In the genomic region with DNA sequence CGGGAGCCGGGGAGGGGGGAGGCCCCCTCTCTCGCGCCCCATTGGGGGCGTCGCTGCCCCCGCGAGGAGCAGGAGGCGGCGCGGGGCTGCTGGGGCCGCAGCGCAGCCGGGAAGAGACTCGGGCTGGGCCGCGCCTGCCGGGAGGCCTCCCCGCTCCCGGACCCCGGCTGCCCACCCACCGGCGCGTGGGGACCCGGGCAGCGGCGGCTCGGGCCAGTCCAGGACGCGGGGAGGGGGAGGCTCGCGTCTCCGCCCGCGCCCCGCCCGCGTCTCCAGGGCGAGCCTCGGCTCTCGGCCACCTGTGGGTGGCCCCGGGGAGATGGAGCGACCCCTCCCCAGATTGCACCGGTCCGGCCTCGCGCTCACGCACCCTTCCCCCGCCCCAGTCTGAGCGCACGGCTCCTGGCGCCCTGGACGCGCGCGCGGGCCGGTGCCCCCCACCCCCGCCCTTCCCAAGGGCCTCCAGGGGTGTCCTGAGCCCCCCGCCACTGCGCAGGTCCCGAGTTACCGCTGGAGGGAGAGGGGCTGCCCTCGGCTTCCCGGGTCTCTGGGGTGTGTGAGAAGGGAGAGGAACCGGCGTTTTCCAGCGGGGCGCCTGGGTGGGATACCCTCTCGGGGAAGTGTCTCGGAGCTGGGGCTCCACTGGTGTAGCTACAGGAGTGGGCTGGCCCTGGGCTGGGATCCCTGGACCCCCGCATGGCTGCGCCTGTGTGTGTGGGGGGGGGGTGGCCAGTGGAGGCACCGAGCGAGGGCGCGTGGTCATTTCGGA, we compare ENCODE assay signal across 9 cellular contexts. TPM values are rescaled to one million over a fixed set of nuclear protein-coding genes. Genes with fewer than 3 reads are reported as not detected.
DNase-seq lines count a peak whose midpoint lies in the region; ATAC-seq and TF ChIP-seq lines count a peak whose summit lies in the region.
"Had no signal": no experiment of that assay in that cellular context is flagged by ENCODE, and none has a peak within 500 bp of the region (broad histone marks: within the 10 kb centered on the region; RNA-seq: fewer than 3 reads in every experiment).

No MANE protein-coding gene starts in this region.

- intact Hi-C loops in sigmoid colon (cut with DNase I) (loop anchor here (2.0 kb wide), 2 partner anchors 29 to 47 kb away; a partner anchor contains a TSS), natural killer cell (cut with micrococcal nuclease) (no loop called here)

- TF ChIP-seq CTCF in GM23338 (conservative IDR thresholded peaks at IDR 0.05; ENCODE audit: low read depth in 2 of 2) (no peak), astrocyte of the spinal cord (IDR thresholded peaks at IDR 0.05; ENCODE audit: low read depth, low read length) (no peak), sigmoid colon (IDR thresholded peaks at IDR 0.05) (no peak), natural killer cell (IDR thresholded peaks at IDR 0.05) (no peak)

- H3K36me3 Mint-ChIP-seq in GM23338 (ENCODE audit: low read depth) (peaks cover 4% of the 10 kb centered on the region; the same call in 1 of the 3 replicates), natural killer cell (no peaks in the 10 kb centered on the region)
- no peaks in the 10 kb centered on the region for H3K36me3 Mint-ChIP-seq in activated T-cell treated with anti-CD3 and anti-CD28 coated beads, Interleukin-2, amount 50 U/mL, for 24 hours (ENCODE audit: low read depth)

- WGBS in sigmoid colon, 2 donors = 5% methylated on average over 78 of the region's 78 CpGs

- H3K27me3 ChIP-seq in GM23338 (ENCODE audit: insufficient read depth) = peaks cover 10% of the 10 kb centered on the region
- peaks cover 0 to 3% (median 0%) of the 10 kb centered on the region in 3 donors for H3K27me3 ChIP-seq in sigmoid colon

- H3K4me1 Mint-ChIP-seq in GM23338 (peaks cover 13% of the 10 kb centered on the region), natural killer cell (no peaks in the 10 kb centered on the region)
- H3K4me1 Mint-ChIP-seq in activated T-cell treated with anti-CD3 and anti-CD28 coated beads, Interleukin-2, amount 50 U/mL, for 24 hours (ENCODE audit: low read depth) = peaks cover under 1% of the 10 kb centered on the region

- H3K9me2 ChIP-seq in GM23338 (ENCODE audit: insufficient read depth) = no peaks in the 10 kb centered on the region

- peak overlapping the region; percentile 69 for H3K4me3 ChIP-seq in GM23338
- H3K4me3 ChIP-seq in astrocyte of the spinal cord (ENCODE audit: low read depth, low read length) = peak overlapping the region; percentile 52
- peak overlapping the region; percentile 45 for H3K4me3 ChIP-seq in iPS-11a (ENCODE audit: low read depth, low read length)
- H3K4me3 ChIP-seq in sigmoid colon = peak overlapping the region; percentile 68 to 95 (median 84)

- no peaks in the 10 kb centered on the region for H3K79me2 ChIP-seq in GM23338 (replicated peaks; ENCODE audit: insufficient read depth)

- no peak for TF ChIP-seq POLR2A in sigmoid colon (IDR thresholded peaks at IDR 0.05)

- 0 out of 2 replicates have a peak, but pooled peaks cover 16% of the 10 kb centered on the region for H3F3A ChIP-seq in GM23338 (replicated peaks; ENCODE audit: low read depth)

- DNase-seq in GM23338 (ENCODE audit: low spot score) = peak; percentile 49
- no peak for DNase-seq in astrocyte of the spinal cord (ENCODE audit: low read depth, low spot score)
- DNase-seq in sigmoid colon = no peak
- DNase-seq in NCI-H446 treated with DMSO at 0.1 percent for 48 hours (lab: John Stamatoyannopoulos, UW) = no peak
- DNase-seq in activated T-cell treated with anti-CD3 and anti-CD28 coated beads, Interleukin-2, amount 50 U/mL, for 24 hours = no peak
- DNase-seq in natural killer cell = no peak

- no peaks in the 10 kb centered on the region for H3K9me3 ChIP-seq in sigmoid colon

- peak overlapping the region; percentile 90 for H3K4me2 ChIP-seq in GM23338

- ATAC-seq in GM23338 (peak; percentile 57), natural killer cell (no peak), GM18520 (IDR thresholded peaks at IDR 0.05; ENCODE audit: unreplicated experiment) (no peak)

- H3K4me3 Mint-ChIP-seq in GM23338 = peak overlapping the region; percentile 65
- H3K4me3 Mint-ChIP-seq in activated T-cell treated with anti-CD3 and anti-CD28 coated beads, Interleukin-2, amount 50 U/mL, for 24 hours = no peak overlapping the region
- no peak overlapping the region for H3K4me3 Mint-ChIP-seq in natural killer cell

- H4K20me1 ChIP-seq in GM23338 (replicated peaks; ENCODE audit: insufficient read depth) = 0 out of 2 replicates have a peak, but pooled peaks cover 6% of the 10 kb centered on the region

- in situ Hi-C loops in astrocyte of the spinal cord (cut with HindIII; ENCODE audit: low sequenced_read_pairs) = no loop called here

- no peak overlapping the region for H3K27ac ChIP-seq in GM23338 (ENCODE audit: low read depth)
- H3K27ac ChIP-seq in sigmoid colon = peak overlapping the region; percentile 80 to 82 (median 82)

- H3K36me3 ChIP-seq in GM23338 (ENCODE audit: insufficient read depth) = no peaks in the 10 kb centered on the region
- no peaks in the 10 kb centered on the region for H3K36me3 ChIP-seq in sigmoid colon

- no peak for TF ChIP-seq EP300 in sigmoid colon (IDR thresholded peaks at IDR 0.05)

- H3K27ac Mint-ChIP-seq in GM23338 = no peak overlapping the region
- H3K27ac Mint-ChIP-seq in activated T-cell treated with anti-CD3 and anti-CD28 coated beads, Interleukin-2, amount 50 U/mL, for 24 hours = no peak overlapping the region
- no peak overlapping the region for H3K27ac Mint-ChIP-seq in natural killer cell

- H3K27me3 Mint-ChIP-seq in GM23338 (ENCODE audit: insufficient read depth, low read depth, poor library complexity) (peaks cover 13% of the 10 kb centered on the region), natural killer cell (ENCODE audit: low read depth in 2 of 2) (peaks cover 9 to 12% of the 10 kb centered on the region in 2 donors)
- peaks cover 48% of the 10 kb centered on the region for H3K27me3 Mint-ChIP-seq in activated T-cell treated with anti-CD3 and anti-CD28 coated beads, Interleukin-2, amount 50 U/mL, for 24 hours

- H3K4me1 ChIP-seq in GM23338 (ENCODE audit: insufficient read depth) (peaks cover 10% of the 10 kb centered on the region; the same call in 1 of the 2 replicates), sigmoid colon (peaks cover 0 to 32% (median 22%) of the 10 kb centered on the region in 4 donors)

- peaks cover 12% of the 10 kb centered on the region; the same call in 2 of the 3 replicates for H3K9me3 Mint-ChIP-seq in GM23338
- no peaks in the 10 kb centered on the region for H3K9me3 Mint-ChIP-seq in activated T-cell treated with anti-CD3 and anti-CD28 coated beads, Interleukin-2, amount 50 U/mL, for 24 hours
- no peaks in the 10 kb centered on the region for H3K9me3 Mint-ChIP-seq in natural killer cell

- peak overlapping the region; percentile 43; the same call in 1 of the 2 replicates for H2AFZ ChIP-seq in GM23338

TF ChIP-seq in GM23338, 12 proteins besides CTCF, POLR2A, EP300 and RAD21:
- TF ChIP-seq EZH2 (IDR thresholded peaks at IDR 0.05; ENCODE audit: low read depth, unreplicated experiment) (peak; percentile 39), ZNF114 (CRISPR knock-in tag; IDR thresholded peaks at IDR 0.05) (no peak)
TF ChIP-seq in GM23338: peak in this region for 1.

RNA-seq across cellular contexts. Expression of a gene that starts 0.6 kb away (rescaled TPM):
- 21.7 and 26.1 TPM in 2 replicates for total RNA-seq in GM23338 (2014; rRNA removed; shearing (Covaris generic))
- polyA plus RNA-seq in GM23338 (2016; fragmentation: Nextera tagmentation; extraction: Ambion mirVana) (3.8 and 4.8 TPM in 2 replicates), sigmoid colon (10 to 100 TPM in 2 of 3 donors, 1 to 10 TPM in 1; 3.0 to 21.0 (median 12.5) TPM)
- total RNA-seq in sigmoid colon (10 to 100 TPM; 30.4 to 91.4 (median 35.9) TPM), natural killer cell (1 to 10 TPM in 1 of 3 donors, under 1 TPM in 1, not detected in 1; 0.59 to 1.0 TPM)

RNA-seq across cellular contexts. Expression of a gene that starts 14.1 kb away (rescaled TPM):
- total RNA-seq in GM23338 (2014; rRNA removed; shearing (Covaris generic)) = not detected in 2 replicates
- polyA plus RNA-seq in GM23338 (2016; fragmentation: Nextera tagmentation; extraction: Ambion mirVana) (0.21 and 0.34 TPM in 2 replicates), sigmoid colon (under 1 TPM in 1 of 3 donors, not detected in 2; 0.15 TPM)
- total RNA-seq in sigmoid colon (not detected), natural killer cell (10 to 100 TPM in 1 of 3 donors, 1 to 10 TPM in 2; 1.5 to 11.7 (median 4.5) TPM)
- total RNA-seq: mucosa of gallbladder had no signal

RNA-seq across cellular contexts. Expression of a gene that starts 33.2 kb away (rescaled TPM):
- 10.1 and 12.5 TPM in 2 replicates for total RNA-seq in GM23338 (2014; rRNA removed; shearing (Covaris generic))
- polyA plus RNA-seq in GM23338 (2016; fragmentation: Nextera tagmentation; extraction: Ambion mirVana) (2.9 and 3.1 TPM in 2 replicates), sigmoid colon (10 to 100 TPM in 1 of 3 donors, 1 to 10 TPM in 2; 1.6 to 17.8 (median 6.0) TPM)
- total RNA-seq in sigmoid colon (100 to 1,000 TPM in 2 of 4 donors, 10 to 100 TPM in 2; 35.7 to 118 (median 107) TPM), natural killer cell (1 to 10 TPM; 1.5 to 1.9 (median 1.5) TPM)

RNA-seq across cellular contexts. Expression of a gene that starts 41.5 kb away (rescaled TPM):
- 0.23 and 0.28 TPM in 2 replicates for total RNA-seq in GM23338 (2014; rRNA removed; shearing (Covaris generic))
- polyA plus RNA-seq in GM23338 (2016; fragmentation: Nextera tagmentation; extraction: Ambion mirVana) (0.27 and 0.40 TPM in 2 replicates), sigmoid colon (100 to 1,000 TPM; 266 to 456 (median 311) TPM)
- total RNA-seq in sigmoid colon (under 1 TPM in 1 of 4 donors, not detected in 3; 0.36 TPM), natural killer cell (not detected)

RNA-seq across cellular contexts. Expression of a gene that starts 46.4 kb away (rescaled TPM):
- total RNA-seq in GM23338 (2014; rRNA removed; shearing (Covaris generic)) = 80.5 and 112 TPM in 2 replicates
- polyA plus RNA-seq in GM23338 (2016; fragmentation: Nextera tagmentation; extraction: Ambion mirVana) (91.7 and 95.7 TPM in 2 replicates), sigmoid colon (10 to 100 TPM; 33.5 to 58.8 (median 35.4) TPM)
- total RNA-seq in sigmoid colon (10 to 100 TPM; 39.2 to 57.1 (median 55.5) TPM), natural killer cell (100 to 1,000 TPM; 119 to 149 (median 146) TPM)

Comparison
In these comparisons a context has a peak if more than half of its experiments do, and no peak if none do; other contexts are left out.
1. RNA of a gene that starts 0.6 kb away (total RNA-seq): 30.4 to 91.4 TPM in sigmoid colon and 21.7 to 26.1 TPM in GM23338; 0.59 to 1.0 TPM in natural killer cell; every median in the first group is over 10 times any median in the second.
2. Peak in every context shown above with its lines, with median percentiles within 50 percentile points of each other: H3K4me3 ChIP-seq.